ENCODE assay signal across 3 cellular contexts in the genomic region with DNA sequence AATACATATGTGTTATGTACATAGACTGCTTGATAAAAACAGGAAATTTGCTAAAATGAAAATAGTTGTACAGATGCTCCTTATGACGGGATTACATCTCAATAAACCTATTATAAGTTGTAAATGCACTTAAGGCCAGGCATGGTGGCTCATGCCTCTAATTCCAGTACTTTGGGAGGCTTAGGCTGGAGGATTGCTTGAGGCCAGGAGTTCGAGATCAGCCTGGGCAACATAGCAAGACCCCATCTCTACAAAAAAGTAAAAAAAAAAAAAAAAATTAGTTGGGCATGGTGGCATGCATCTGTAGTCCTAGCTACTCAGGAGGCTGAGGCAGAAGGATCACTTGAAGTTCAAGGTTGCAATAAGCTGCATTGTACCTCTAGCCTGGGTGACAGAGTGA. TPM values are rescaled to one million over a fixed set of nuclear protein-coding genes. Genes with fewer than 3 reads are reported as not detected.
"Had no signal": no experiment of that assay in that cellular context is flagged by ENCODE, and none has a peak within 500 bp of the region (broad histone marks: within the 10 kb centered on the region; RNA-seq: fewer than 3 reads in every experiment).

No MANE protein-coding gene starts in this region.

RNA-seq across cellular contexts. Expression of gene EPB41L4B, which starts 37.2 kb away (rescaled TPM):
- total RNA-seq: mononuclear cell had no signal
- polyA plus RNA-seq: immature natural killer cell; naive thymus-derived CD4-positive, alpha-beta T cell had no signal
